ENCODE assay signal across 15 cellular contexts in the genomic region with DNA sequence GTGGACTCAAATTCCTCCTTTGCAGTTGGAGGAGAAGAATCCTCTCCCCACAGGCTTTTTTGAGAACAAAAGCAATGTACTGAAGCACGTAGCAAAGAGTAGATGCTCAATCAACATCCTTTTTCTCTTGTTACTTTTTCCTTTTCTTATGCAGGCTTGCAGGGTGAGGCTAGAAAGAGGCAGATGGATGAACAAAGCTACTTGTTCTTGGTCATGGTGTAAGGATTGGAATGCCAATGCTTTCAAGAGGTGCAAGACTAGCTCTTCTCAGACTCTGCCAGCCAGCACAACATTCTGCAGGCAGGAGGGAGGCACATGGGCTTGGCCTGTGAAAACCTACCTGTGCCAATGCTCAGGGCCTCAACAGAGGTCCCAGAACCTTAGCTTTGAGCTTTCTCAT.
DNase-seq lines count a peak whose midpoint lies in the region; ATAC-seq, FAIRE-seq and TF ChIP-seq lines count a peak whose summit lies in the region.
"Had no signal": no experiment of that assay in that cellular context is flagged by ENCODE, and none has a peak within 500 bp of the region (broad histone marks: within the 10 kb centered on the region; RNA-seq: fewer than 3 reads in every experiment).

No MANE protein-coding gene starts in this region.

- no peaks in the 10 kb centered on the region for H3K36me3 ChIP-seq in keratinocyte (ENCODE audit: control insufficient read depth in 2 of 2, extremely low read depth in 1 of 2, insufficient read depth in 2 of 2, low read length in 2 of 2)
- no peaks in the 10 kb centered on the region for H3K36me3 ChIP-seq in ascending aorta
- H3K36me3 ChIP-seq: HAP-1 had no signal

- H3K4me3 Mint-ChIP-seq in WTC11: no peak overlapping the region
- H3K4me3 Mint-ChIP-seq: CD14-positive monocyte; CD8-positive, alpha-beta memory T cell had no signal

- peaks cover 0 to 12% of the 10 kb centered on the region in 2 donors for H3K9me3 Mint-ChIP-seq in activated naive CD4-positive, alpha-beta T cell treated with anti-CD3 and anti-CD28 coated beads, Interleukin-2, amount 50 U/mL, for 72 hours
- H3K9me3 Mint-ChIP-seq in WTC11: peaks cover 12% of the 10 kb centered on the region
- H3K9me3 Mint-ChIP-seq: CD8-positive, alpha-beta memory T cell had no signal

- H3K4me1 Mint-ChIP-seq in WTC11: peaks cover 11% of the 10 kb centered on the region
- H3K4me1 Mint-ChIP-seq: CD14-positive monocyte had no signal

- H3K4me3 ChIP-seq in keratinocyte (ENCODE audit: control insufficient read depth in 2 of 3, extremely low read depth in 1 of 3, insufficient read depth in 2 of 3, low read depth in 1 of 3, low read length in 3 of 3) (no peak overlapping the region), ascending aorta (no peak overlapping the region)
- H3K4me3 ChIP-seq: A549, HAP-1 had no signal

- peak overlapping the region; percentile 39 for H3K27ac ChIP-seq in keratinocyte (ENCODE audit: control insufficient read depth, insufficient read depth, low read length)
- H3K27ac ChIP-seq in ascending aorta: no peak overlapping the region
- H3K27ac ChIP-seq: A549 had no signal

- H3K27ac Mint-ChIP-seq in activated naive CD4-positive, alpha-beta T cell treated with anti-CD3 and anti-CD28 coated beads, Interleukin-2, amount 50 U/mL, for 72 hours: peak overlapping the region; percentile 8 to 46
- H3K27ac Mint-ChIP-seq in WTC11: no peak overlapping the region
- H3K27ac Mint-ChIP-seq: CD14-positive monocyte had no signal

- H3K27me3 ChIP-seq in keratinocyte (ENCODE audit: control insufficient read depth, extremely low read depth, insufficient read depth, low read length): no peaks in the 10 kb centered on the region
- no peaks in the 10 kb centered on the region for H3K27me3 ChIP-seq in ascending aorta

- TF ChIP-seq CTCF in WTC11 (IDR thresholded peaks at IDR 0.05) (no peak), keratinocyte (optimal IDR thresholded peaks at IDR 0.05 in 1 of 3, IDR thresholded peaks at IDR 0.05 in 1 of 3, conservative IDR thresholded peaks at IDR 0.05 in 1 of 3; ENCODE audit: extremely low read depth in 1 of 3, insufficient read depth in 2 of 3, low read length in 3 of 3) (no peak), ascending aorta (IDR thresholded peaks at IDR 0.05) (no peak)

- FAIRE-seq in keratinocyte (lab: Jason Lieb, UNC): no peak
- no peak for FAIRE-seq in urothelium cell line (lab: Jason Lieb, UNC)
- FAIRE-seq: A549, GM12892, H1 had no signal

- no peaks in the 10 kb centered on the region for H3K9me1 ChIP-seq in keratinocyte (ENCODE audit: control insufficient read depth, extremely low read depth, insufficient read depth, low read length)

- intact Hi-C loops in ascending aorta (cut with DNase I): no loop called here

- no peak overlapping the region for H2AFZ ChIP-seq in keratinocyte (ENCODE audit: control insufficient read depth, low read length)

- dilution Hi-C loops in keratinocyte (cut with MboI; ENCODE audit: extremely low pct_ligation_motif_present, low sequenced_read_pairs): no loop called here

- CTCF ChIA-PET in WTC11 (lab: Charles Lee): no interaction called here

- H3K4me2 ChIP-seq in keratinocyte (ENCODE audit: control insufficient read depth, extremely low read depth, insufficient read depth, low read depth, low read length): no peak overlapping the region
- H3K4me2 ChIP-seq: A549 had no signal

- H3K79me2 ChIP-seq in keratinocyte (ENCODE audit: control insufficient read depth, insufficient read depth, low read length): no peaks in the 10 kb centered on the region

- H3K4me1 ChIP-seq in keratinocyte (ENCODE audit: control insufficient read depth, extremely low read depth, insufficient read depth, low read length): peaks cover 22% of the 10 kb centered on the region
- H3K4me1 ChIP-seq in ascending aorta: no peaks in the 10 kb centered on the region
- H3K4me1 ChIP-seq: A549, Caco-2, HAP-1 had no signal

- POLR2A ChIA-PET in WTC11 (lab: Charles Lee): no interaction called here

- H3K9me3 ChIP-seq in keratinocyte (ENCODE audit: control insufficient read depth, low read depth, low read length) (no peaks in the 10 kb centered on the region), ascending aorta (no peaks in the 10 kb centered on the region)
- H3K9me3 ChIP-seq: A549, Caco-2, HAP-1 had no signal

- H4K20me1 ChIP-seq in keratinocyte (ENCODE audit: control insufficient read depth, extremely low read depth, insufficient read depth, low read length): no peaks in the 10 kb centered on the region

- no peak for DNase-seq in activated naive CD4-positive, alpha-beta T cell treated with anti-CD3 and anti-CD28 coated beads, Interleukin-2, amount 50 U/mL, for 72 hours (ENCODE audit: low spot score in 2 of 2)
- no peak for DNase-seq in activated naive CD4-positive, alpha-beta T cell (lab: John Stamatoyannopoulos, UW)
- DNase-seq in WTC11 (ENCODE audit: low spot score) (no peak), keratinocyte (ENCODE audit: low read depth, low spot score) (no peak), urothelium cell line (ENCODE audit: low spot score) (no peak), ascending aorta (ENCODE audit: low spot score in 2 of 2) (no peak)
- DNase-seq: Caco-2, DND-41, GDM1 had no signal

- H3K27me3 Mint-ChIP-seq in WTC11 (ENCODE audit: low read depth): no peaks in the 10 kb centered on the region

- H3K9ac ChIP-seq in keratinocyte (ENCODE audit: control insufficient read depth, extremely low read depth, insufficient read depth, low read length): no peak overlapping the region

- H3K36me3 Mint-ChIP-seq in activated naive CD4-positive, alpha-beta T cell treated with anti-CD3 and anti-CD28 coated beads, Interleukin-2, amount 50 U/mL, for 72 hours: peaks cover 0 to 14% of the 10 kb centered on the region in 2 donors
- H3K36me3 Mint-ChIP-seq in WTC11: 0 out of 2 replicates have a peak, but pooled peaks cover 2% of the 10 kb centered on the region
- H3K36me3 Mint-ChIP-seq: CD14-positive monocyte had no signal

- ATAC-seq in activated naive CD4-positive, alpha-beta T cell treated with anti-CD3 and anti-CD28 coated beads, Interleukin-2, amount 50 U/mL, for 72 hours: no peak
- ATAC-seq in WTC11: peak; percentile 61
- ATAC-seq: A549 had no signal

TF ChIP-seq in WTC11, 78 proteins besides CTCF, POLR2A, EP300 and RAD21 (continues in another document):
- TF ChIP-seq JUN (CRISPR knock-in tag; IDR thresholded peaks at IDR 0.05) (no peak), ELF4 (CRISPR knock-in tag; IDR thresholded peaks at IDR 0.05; ENCODE audit: low read depth) (no peak), ZNF121 (CRISPR knock-in tag; IDR thresholded peaks at IDR 0.05) (no peak), ESRRA (CRISPR knock-in tag; IDR thresholded peaks at IDR 0.05; ENCODE audit: borderline replicate concordance) (no peak), HMGA2 (CRISPR knock-in tag; IDR thresholded peaks at IDR 0.05) (no peak), ZNF396 (CRISPR knock-in tag; IDR thresholded peaks at IDR 0.05; ENCODE audit: borderline replicate concordance) (no peak), NR2C2 (CRISPR knock-in tag; IDR thresholded peaks at IDR 0.05) (no peak), PRRX2 (CRISPR knock-in tag; IDR thresholded peaks at IDR 0.05) (no peak), ZBTB21 (CRISPR knock-in tag; IDR thresholded peaks at IDR 0.05; ENCODE audit: borderline replicate concordance) (no peak)
- TF ChIP-seq, protein P1, sequence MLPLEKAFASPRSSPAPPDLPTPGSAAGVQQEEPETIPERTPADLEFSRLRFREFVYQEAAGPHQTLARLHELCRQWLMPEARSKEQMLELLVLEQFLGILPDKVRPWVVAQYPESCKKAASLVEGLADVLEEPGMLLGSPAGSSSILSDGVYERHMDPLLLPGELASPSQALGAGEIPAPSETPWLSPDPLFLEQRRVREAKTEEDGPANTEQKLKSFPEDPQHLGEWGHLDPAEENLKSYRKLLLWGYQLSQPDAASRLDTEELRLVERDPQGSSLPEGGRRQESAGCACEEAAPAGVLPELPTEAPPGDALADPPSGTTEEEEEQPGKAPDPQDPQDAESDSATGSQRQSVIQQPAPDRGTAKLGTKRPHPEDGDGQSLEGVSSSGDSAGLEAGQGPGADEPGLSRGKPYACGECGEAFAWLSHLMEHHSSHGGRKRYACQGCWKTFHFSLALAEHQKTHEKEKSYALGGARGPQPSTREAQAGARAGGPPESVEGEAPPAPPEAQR (CRISPR knock-in tag; IDR thresholded peaks at IDR 0.05): no peak
- TF ChIP-seq, protein P2, sequence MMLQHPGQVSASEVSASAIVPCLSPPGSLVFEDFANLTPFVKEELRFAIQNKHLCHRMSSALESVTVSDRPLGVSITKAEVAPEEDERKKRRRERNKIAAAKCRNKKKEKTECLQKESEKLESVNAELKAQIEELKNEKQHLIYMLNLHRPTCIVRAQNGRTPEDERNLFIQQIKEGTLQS (CRISPR knock-in tag; conservative IDR thresholded peaks at IDR 0.05): no peak
- TF ChIP-seq, protein P3, sequence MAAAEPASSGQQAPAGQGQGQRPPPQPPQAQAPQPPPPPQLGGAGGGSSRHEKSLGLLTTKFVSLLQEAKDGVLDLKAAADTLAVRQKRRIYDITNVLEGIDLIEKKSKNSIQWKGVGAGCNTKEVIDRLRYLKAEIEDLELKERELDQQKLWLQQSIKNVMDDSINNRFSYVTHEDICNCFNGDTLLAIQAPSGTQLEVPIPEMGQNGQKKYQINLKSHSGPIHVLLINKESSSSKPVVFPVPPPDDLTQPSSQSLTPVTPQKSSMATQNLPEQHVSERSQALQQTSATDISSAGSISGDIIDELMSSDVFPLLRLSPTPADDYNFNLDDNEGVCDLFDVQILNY (CRISPR knock-in tag; IDR thresholded peaks at IDR 0.05): no peak
- TF ChIP-seq, protein P4, sequence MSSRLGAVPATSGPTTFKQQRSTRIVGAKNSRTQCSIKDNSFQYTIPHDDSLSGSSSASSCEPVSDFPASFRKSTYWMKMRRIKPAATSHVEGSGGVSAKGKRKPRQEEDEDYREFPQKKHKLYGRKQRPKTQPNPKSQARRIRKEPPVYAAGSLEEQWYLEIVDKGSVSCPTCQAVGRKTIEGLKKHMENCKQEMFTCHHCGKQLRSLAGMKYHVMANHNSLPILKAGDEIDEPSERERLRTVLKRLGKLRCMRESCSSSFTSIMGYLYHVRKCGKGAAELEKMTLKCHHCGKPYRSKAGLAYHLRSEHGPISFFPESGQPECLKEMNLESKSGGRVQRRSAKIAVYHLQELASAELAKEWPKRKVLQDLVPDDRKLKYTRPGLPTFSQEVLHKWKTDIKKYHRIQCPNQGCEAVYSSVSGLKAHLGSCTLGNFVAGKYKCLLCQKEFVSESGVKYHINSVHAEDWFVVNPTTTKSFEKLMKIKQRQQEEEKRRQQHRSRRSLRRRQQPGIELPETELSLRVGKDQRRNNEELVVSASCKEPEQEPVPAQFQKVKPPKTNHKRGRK (CRISPR knock-in tag; IDR thresholded peaks at IDR 0.05; ENCODE audit: borderline replicate concordance): no peak
